17 cellular contexts compared by ENCODE assay signal in genomic region chr14:102034301-102034700, GRCh38.
"Had no signal": no experiment of that assay in that cellular context is flagged by ENCODE, and none has a peak within 500 bp of the region (broad histone marks: within the 10 kb centered on the region; RNA-seq: fewer than 3 reads in every experiment).

No MANE protein-coding gene starts in this region.

- H3K4me1 ChIP-seq: breast epithelium, vagina had no signal

- H3K4me3 ChIP-seq: breast epithelium, esophagus squamous epithelium, thoracic aorta, vagina had no signal

- H3K9me3 ChIP-seq: breast epithelium, esophagus squamous epithelium, thoracic aorta, vagina had no signal

- H3K27ac ChIP-seq: esophagus squamous epithelium, thoracic aorta, vagina had no signal

- H3K27ac Mint-ChIP-seq: activated naive CD8-positive, alpha-beta T cell treated with anti-CD3 and anti-CD28 coated beads for 36 hours; activated T-helper 2 cell treated with anti-CD3 and anti-CD28 coated beads, Interferon-gamma antibody, Interleukin-2, Interleukin-4, amounts not matched to agents 10 μg/mL and 5 μg/mL and 100 μg/mL, durations not matched to agents 14 hours and 24 hours and 36 hours; immature natural killer cell; T-cell had no signal

- H3K27me3 ChIP-seq: breast epithelium, esophagus squamous epithelium, vagina had no signal

- ATAC-seq: stimulated activated naive CD8-positive, alpha-beta T cell treated with anti-CD3 and anti-CD28 coated beads, Interleukin-15, amount 100 ng/mL, for 72 hours; T-cell had no signal

- H3K9me3 Mint-ChIP-seq: activated naive CD8-positive, alpha-beta T cell treated with anti-CD3 and anti-CD28 coated beads for 36 hours; activated T-helper 2 cell treated with anti-CD3 and anti-CD28 coated beads, Interferon-gamma antibody, Interleukin-2, Interleukin-4, amounts not matched to agents 10 μg/mL and 5 μg/mL and 100 μg/mL, durations not matched to agents 14 hours and 24 hours and 36 hours; immature natural killer cell; stimulated activated naive CD8-positive, alpha-beta T cell treated with anti-CD3 and anti-CD28 coated beads, Interleukin-15, amount 100 ng/mL, for 72 hours; T-cell had no signal

- DNase-seq: activated CD4-positive, alpha-beta T cell treated with anti-CD3 and anti-CD28 coated beads for 48 hours; activated naive CD8-positive, alpha-beta T cell treated with anti-CD3 and anti-CD28 coated beads for 36 hours; esophagus squamous epithelium; foreskin fibroblast; glutamatergic neuron; immature natural killer cell; left cardiac atrium; mesendoderm; retina; stimulated activated CD4-positive, alpha-beta T cell treated with anti-CD3 and anti-CD28 coated beads, Interleukin-4, amount 100 ng/mL, for 1 hour; stimulated activated naive CD8-positive, alpha-beta T cell treated with anti-CD3 and anti-CD28 coated beads, Interleukin-15, amount 100 ng/mL, for 72 hours; T-cell; WERI-Rb-1 had no signal
